ENCODE assay signal across 1 cellular context in genomic region chr19:18300930-18301717, GRCh38.
TF ChIP-seq lines count a peak whose summit lies in the region.

No MANE protein-coding gene starts in this region.

TF ChIP-seq in HepG2, 621 proteins besides CTCF, POLR2A, EP300 and RAD21 (continued from another document and continues in another):
- TF ChIP-seq ZBTB43 (CRISPR knock-in tag; conservative IDR thresholded peaks at IDR 0.05) (no peak), HNF4A (CRISPR knock-in tag; IDR thresholded peaks at IDR 0.05) (peak; percentile 46; the same call in 1 of the 2 replicates), THAP11 (CRISPR knock-in tag; IDR thresholded peaks at IDR 0.05) (no peak), THYN1 (CRISPR knock-in tag; IDR thresholded peaks at IDR 0.05; ENCODE audit: borderline replicate concordance, low read depth) (no peak), NPAS2 (CRISPR knock-in tag; IDR thresholded peaks at IDR 0.05; ENCODE audit: borderline replicate concordance) (no peak), YY1 (IDR thresholded peaks at IDR 0.05; ENCODE audit: insufficient read depth, insufficient replicate concordance, low read depth, low read length) (no peak), POGZ (CRISPR knock-in tag; IDR thresholded peaks at IDR 0.05) (peak; percentile 65), BRCA1 (CRISPR knock-in tag; IDR thresholded peaks at IDR 0.05) (no peak), HDAC6 (IDR thresholded peaks at IDR 0.05; ENCODE audit: low read depth, low read length) (no peak), ZNF121 (CRISPR knock-in tag; IDR thresholded peaks at IDR 0.05) (peak; percentile 76), HNRNPH1 (optimal IDR thresholded peaks at IDR 0.05; ENCODE audit: low read depth, low read length) (no peak), SOX13 (IDR thresholded peaks at IDR 0.05) (no peak), SOX13 (CRISPR knock-in tag; conservative IDR thresholded peaks at IDR 0.05 in 1 of 2, IDR thresholded peaks at IDR 0.05 in 1 of 2) (peak in 1 of 2 experiments; percentile 45; a peak in 1 of 4 replicates), ATF3 (CRISPR knock-in tag; IDR thresholded peaks at IDR 0.05) (peak; percentile 84), PRMT3 (CRISPR knock-in tag; IDR thresholded peaks at IDR 0.05; ENCODE audit: borderline replicate concordance, low read depth) (no peak), ZNF282 (IDR thresholded peaks at IDR 0.05; ENCODE audit: partially characterized antibody) (no peak), AGO1 (IDR thresholded peaks at IDR 0.05; ENCODE audit: low read depth, low read length, poor library complexity, severe bottlenecking) (no peak), MZF1 (CRISPR knock-in tag; IDR thresholded peaks at IDR 0.05; ENCODE audit: borderline replicate concordance) (no peak), ZNF331 (CRISPR knock-in tag; IDR thresholded peaks at IDR 0.05) (peak; percentile 39; the same call in 1 of the 2 replicates), ZBTB38 (CRISPR knock-in tag; IDR thresholded peaks at IDR 0.05) (peak; percentile 63), HCFC1 (IDR thresholded peaks at IDR 0.05; ENCODE audit: low read depth, low read length) (no peak), SP5 (CRISPR knock-in tag; IDR thresholded peaks at IDR 0.05; ENCODE audit: borderline replicate concordance, low read depth) (peak; percentile 93), RFX5 (IDR thresholded peaks at IDR 0.05; ENCODE audit: low read depth, low read length) (no peak), DBP (CRISPR knock-in tag; IDR thresholded peaks at IDR 0.05; ENCODE audit: not compliant biosample characterization) (no peak), ZNF574 (CRISPR knock-in tag; IDR thresholded peaks at IDR 0.05) (0 out of 2 replicates have a peak, but pooled peaks have one; percentile 32), SRY (CRISPR knock-in tag; IDR thresholded peaks at IDR 0.05) (no peak), KDM4B (CRISPR knock-in tag; IDR thresholded peaks at IDR 0.05) (no peak), PHB2 (IDR thresholded peaks at IDR 0.05; ENCODE audit: partially characterized antibody) (no peak), KLF9 (CRISPR knock-in tag; IDR thresholded peaks at IDR 0.05; ENCODE audit: low read depth) (no peak), ZMYM3 (CRISPR knock-in tag; IDR thresholded peaks at IDR 0.05) (peak; percentile 93), ZNF75D (CRISPR knock-in tag; IDR thresholded peaks at IDR 0.05; ENCODE audit: borderline replicate concordance) (no peak), ZSCAN12 (CRISPR knock-in tag; IDR thresholded peaks at IDR 0.05) (0 out of 2 replicates have a peak, but pooled peaks have one; percentile 38), ZNF674 (CRISPR knock-in tag; IDR thresholded peaks at IDR 0.05; ENCODE audit: low read depth) (no peak), ZFP36 (IDR thresholded peaks at IDR 0.05; ENCODE audit: borderline replicate concordance, low read depth, low read length, partially characterized antibody) (no peak), ELF1 (CRISPR knock-in tag; IDR thresholded peaks at IDR 0.05) (no peak), JUNB (CRISPR knock-in tag; IDR thresholded peaks at IDR 0.05; ENCODE audit: borderline replicate concordance) (peak; percentile 69; the same call in 1 of the 2 replicates), MEF2D (CRISPR knock-in tag; IDR thresholded peaks at IDR 0.05) (no peak), ZNF83 (CRISPR knock-in tag; IDR thresholded peaks at IDR 0.05; ENCODE audit: borderline replicate concordance) (no peak), ZNF772 (CRISPR knock-in tag; IDR thresholded peaks at IDR 0.05) (0 out of 2 replicates have a peak, but pooled peaks have one; percentile 25), TERF1 (CRISPR knock-in tag; IDR thresholded peaks at IDR 0.05) (no peak), HNRNPL (IDR thresholded peaks at IDR 0.05; ENCODE audit: low read depth, low read length) (peak; percentile 91), NFIB (CRISPR knock-in tag; IDR thresholded peaks at IDR 0.05; ENCODE audit: borderline replicate concordance) (no peak), SRSF4 (IDR thresholded peaks at IDR 0.05; ENCODE audit: low read depth, low read length, poor library complexity, severe bottlenecking) (no peak), IRF2 (CRISPR knock-in tag; IDR thresholded peaks at IDR 0.05) (peak; percentile 57; the same call in 1 of the 2 replicates), LBX2 (CRISPR knock-in tag; IDR thresholded peaks at IDR 0.05; ENCODE audit: borderline replicate concordance) (no peak), FOXC1 (CRISPR knock-in tag; IDR thresholded peaks at IDR 0.05; ENCODE audit: borderline replicate concordance) (no peak; the same call in 1 of the 2 replicates), CAMTA2 (CRISPR knock-in tag; IDR thresholded peaks at IDR 0.05; ENCODE audit: borderline replicate concordance) (no peak), PITX1 (CRISPR knock-in tag; IDR thresholded peaks at IDR 0.05) (no peak), ZNF616 (CRISPR knock-in tag; IDR thresholded peaks at IDR 0.05; ENCODE audit: low read depth) (no peak), ZNF747 (CRISPR knock-in tag; IDR thresholded peaks at IDR 0.05; ENCODE audit: borderline replicate concordance) (0 out of 2 replicates have a peak, but pooled peaks have one; percentile 32), IRF9 (CRISPR knock-in tag; IDR thresholded peaks at IDR 0.05; ENCODE audit: borderline replicate concordance) (0 out of 2 replicates have a peak, but pooled peaks have one; percentile 14), CSRNP2 (CRISPR knock-in tag; conservative IDR thresholded peaks at IDR 0.05; ENCODE audit: low read depth) (no peak), HMGXB3 (CRISPR knock-in tag; IDR thresholded peaks at IDR 0.05; ENCODE audit: borderline replicate concordance) (no peak)
